ENCODE assay signal across 1 cellular context in genomic region chr19:1748115-1748702, GRCh38.
TF ChIP-seq lines count a peak whose summit lies in the region.

No MANE protein-coding gene starts in this region.

TF ChIP-seq in K562, 482 proteins besides CTCF, POLR2A, EP300 and RAD21 (continued from another document and continues in another):
- TF ChIP-seq MNT (conservative IDR thresholded peaks at IDR 0.05) (peak in 1 of 2 experiments; percentile 27; a peak in 1 of 4 replicates), GABPA (tag; conservative IDR thresholded peaks at IDR 0.05; ENCODE audit: low read depth) (peak; percentile 52; the same call in 1 of the 2 replicates), TBP (optimal IDR thresholded peaks at IDR 0.05; ENCODE audit: low read depth, low read length) (peak; percentile 7), MGA (IDR thresholded peaks at IDR 0.05) (peak; percentile 79), GTF2E2 (tag; IDR thresholded peaks at IDR 0.05) (peak; percentile 37; the same call in 1 of the 2 replicates), MYC (IDR thresholded peaks at IDR 0.05; ENCODE audit: low read depth, low read length) (peak; percentile 57), MYC (CRISPR knock-in tag; IDR thresholded peaks at IDR 0.05; ENCODE audit: borderline replicate concordance, low read depth) (no peak), NFE2L1 (tag; IDR thresholded peaks at IDR 0.05; ENCODE audit: borderline replicate concordance, low read depth) (no peak), GABPB1 (CRISPR knock-in tag; IDR thresholded peaks at IDR 0.05) (0 out of 2 replicates have a peak, but pooled peaks have one; percentile 12), HNRNPH1 (optimal IDR thresholded peaks at IDR 0.05; ENCODE audit: low read depth, low read length) (no peak), NCOA6 (IDR thresholded peaks at IDR 0.05) (no peak), HDAC1 (IDR thresholded peaks at IDR 0.05) (peak in 1 of 2 experiments; percentile 63; a peak in 1 of 4 replicates), ARNT (IDR thresholded peaks at IDR 0.05) (no peak), ZFP30 (CRISPR knock-in tag; IDR thresholded peaks at IDR 0.05; ENCODE audit: borderline replicate concordance) (no peak), RHOXF2B (CRISPR knock-in tag; conservative IDR thresholded peaks at IDR 0.05) (no peak), SAP30 (IDR thresholded peaks at IDR 0.05; ENCODE audit: borderline replicate concordance, insufficient read depth, low read depth, low read length, poor library complexity, severe bottlenecking) (no peak), TCF15 (CRISPR knock-in tag; IDR thresholded peaks at IDR 0.05) (no peak), ZBTB8A (IDR thresholded peaks at IDR 0.05; ENCODE audit: partially characterized antibody) (no peak), RNF2 (IDR thresholded peaks at IDR 0.05) (0 out of 2 replicates have a peak, but pooled peaks have one; percentile 30), EZH2 (IDR thresholded peaks at IDR 0.05; ENCODE audit: borderline replicate concordance, low read depth, low read length) (no peak), ZNF695 (CRISPR knock-in tag; IDR thresholded peaks at IDR 0.05) (no peak), CHD1 (IDR thresholded peaks at IDR 0.05; ENCODE audit: low read length) (peak; percentile 48), CXXC5 (CRISPR knock-in tag; IDR thresholded peaks at IDR 0.05) (0 out of 2 replicates have a peak, but pooled peaks have one; percentile 43), IRF1 (CRISPR knock-in tag; IDR thresholded peaks at IDR 0.05; ENCODE audit: borderline replicate concordance) (no peak), ZNF589 (CRISPR knock-in tag; IDR thresholded peaks at IDR 0.05; ENCODE audit: low read depth) (0 out of 2 replicates have a peak, but pooled peaks have one; percentile 19), SUPT5H (IDR thresholded peaks at IDR 0.05) (peak; percentile 65), TAF7 (tag; IDR thresholded peaks at IDR 0.05) (peak; percentile 23), ARID4B (CRISPR knock-in tag; IDR thresholded peaks at IDR 0.05) (peak; percentile 61), ESRRA (IDR thresholded peaks at IDR 0.05; ENCODE audit: borderline replicate concordance, low read depth) (no peak), ZNF592 (IDR thresholded peaks at IDR 0.05) (peak; percentile 43; the same call in 1 of the 2 replicates), DEAF1 (CRISPR knock-in tag; IDR thresholded peaks at IDR 0.05) (no peak), PHF8 (IDR thresholded peaks at IDR 0.05; ENCODE audit: borderline replicate concordance, low read length) (peak; percentile 73)
